ENCODE assay signal across 9 cellular contexts in genomic region chr4:168917150-168917779, GRCh38.
DNase-seq lines count a peak whose midpoint lies in the region; ATAC-seq and FAIRE-seq lines count a peak whose summit lies in the region.
"Had no signal": no experiment of that assay in that cellular context is flagged by ENCODE, and none has a peak within 500 bp of the region (broad histone marks: within the 10 kb centered on the region; RNA-seq: fewer than 3 reads in every experiment).

No MANE protein-coding gene starts in this region.

- DNase-seq in Daoy (ENCODE audit: low read depth) (peak; percentile 9), HPDE6-E6E7 (ENCODE audit: extremely low spot score) (peak; percentile 19), SK-N-DZ (ENCODE audit: low spot score) (peak; percentile 29), frontal cortex (ENCODE audit: low spot score in 2 of 2) (peak in 1 of 2 donors; percentile 24), superior temporal gyrus (ENCODE audit: extremely low spot score) (peak; percentile 76), GDM1 (lab: John Stamatoyannopoulos, UW) (no peak)
- no peak for DNase-seq in stimulated activated CD8-positive, alpha-beta memory T cell treated with anti-CD3 and anti-CD28 coated beads, Interleukin-4, amount 100 ng/mL, for 48 hours
- DNase-seq: naive B cell had no signal

- peak; percentile 98 for FAIRE-seq in frontal cortex (lab: Jason Lieb, UNC)

- no peak for ATAC-seq in HG03520 (IDR thresholded peaks at IDR 0.05; ENCODE audit: unreplicated experiment)

Comparison
In these comparisons a context has a peak if more than half of its experiments do, and no peak if none do; other contexts are left out.
1. DNase-seq: peak in Daoy (single experiment), HPDE6-E6E7 (single experiment), SK-N-DZ (single experiment) and superior temporal gyrus (single experiment); none in stimulated activated CD8-positive, alpha-beta memory T cell treated with anti-CD3 and anti-CD28 coated beads, Interleukin-4, amount 100 ng/mL, for 48 hours (single experiment) and GDM1 (single experiment).